ENCODE assay signal across 23 cellular contexts in the genomic region with DNA sequence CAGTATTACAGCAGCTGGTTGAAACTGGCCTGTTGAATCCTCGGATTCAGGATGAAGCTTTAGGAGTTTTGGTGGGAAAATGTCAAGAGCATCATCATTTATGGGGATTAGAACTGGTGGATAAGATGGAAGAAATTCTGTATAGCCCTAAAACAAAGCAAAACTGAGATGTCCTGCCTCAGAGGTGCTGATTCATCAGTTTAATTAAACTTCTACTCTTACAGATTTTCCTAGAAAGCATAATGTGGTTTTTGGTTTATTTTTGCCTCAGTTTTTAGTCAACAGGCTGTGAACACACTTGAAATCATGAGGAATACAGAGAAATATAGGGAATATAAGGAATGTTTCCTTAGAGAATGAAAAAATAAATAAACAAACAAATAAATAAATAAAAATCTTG.
DNase-seq lines count a peak whose midpoint lies in the region; ATAC-seq, FAIRE-seq and TF ChIP-seq lines count a peak whose summit lies in the region.
"Had no signal": no experiment of that assay in that cellular context is flagged by ENCODE, and none has a peak within 500 bp of the region (broad histone marks: within the 10 kb centered on the region; RNA-seq: fewer than 3 reads in every experiment).

No MANE protein-coding gene starts in this region.

- TF ChIP-seq CTCF in A549 (IDR thresholded peaks at IDR 0.05) (no peak), GM23338 (conservative IDR thresholded peaks at IDR 0.05; ENCODE audit: low read depth in 2 of 2) (no peak), K562 (IDR thresholded peaks at IDR 0.05 in 2 of 3, conservative IDR thresholded peaks at IDR 0.05 in 1 of 3; ENCODE audit: insufficient read depth in 2 of 3, low read depth in 1 of 3, low read length in 3 of 3) (no peak)

- no peak for TF ChIP-seq POLR2A in A549 (IDR thresholded peaks at IDR 0.05; ENCODE audit: low read length)
- no peak for TF ChIP-seq POLR2A in K562 (conservative IDR thresholded peaks at IDR 0.05)

- H3K36me3 ChIP-seq in GM23338 (ENCODE audit: insufficient read depth) = no peaks in the 10 kb centered on the region
- no peaks in the 10 kb centered on the region for H3K36me3 ChIP-seq in K562 (ENCODE audit: control insufficient read depth, insufficient read depth, low read length)
- H3K36me3 ChIP-seq in mesendoderm (ENCODE audit: control insufficient read depth, insufficient read depth, low read length) = no peaks in the 10 kb centered on the region
- H3K36me3 ChIP-seq: BLaER1 treated with 17β-estradiol and CSF1 and Interleukin-3, amounts not matched to agents 10 nM and 100 nM had no signal

- no peak overlapping the region for H2BK5ac ChIP-seq in mesendoderm (ENCODE audit: low read length)

- H2BK120ac ChIP-seq in mesendoderm (ENCODE audit: low read depth, low read length) = peak overlapping the region; percentile 35

- H3K18ac ChIP-seq in mesendoderm (ENCODE audit: low read length) = no peak overlapping the region

- no peaks in the 10 kb centered on the region for H3K9me1 ChIP-seq in K562 (ENCODE audit: control insufficient read depth, insufficient read depth, low read length)

- FAIRE-seq in A549 (lab: Jason Lieb, UNC) (no peak), K562 (lab: Jason Lieb, UNC) (no peak)
- FAIRE-seq: A204.1, D721Med, G401.6, GM12891, GM19239 had no signal

- no peaks in the 10 kb centered on the region for H3F3A ChIP-seq in GM23338 (replicated peaks; ENCODE audit: low read depth)

- H3K27me3 ChIP-seq in GM23338 (ENCODE audit: insufficient read depth) = no peaks in the 10 kb centered on the region
- no peaks in the 10 kb centered on the region for H3K27me3 ChIP-seq in K562 (ENCODE audit: control insufficient read depth in 2 of 2, insufficient read depth in 2 of 2, low read length in 2 of 2)
- H3K27me3 ChIP-seq in mesendoderm (ENCODE audit: insufficient read depth, low read length, poor library complexity) = no peaks in the 10 kb centered on the region
- H3K27me3 ChIP-seq: BLaER1 treated with 17β-estradiol and CSF1 and Interleukin-3, amounts not matched to agents 10 nM and 100 nM had no signal

- no peak overlapping the region for H3K4ac ChIP-seq in mesendoderm (ENCODE audit: low read depth, low read length)

- 0% methylated on average over 1 of the region's 1 CpG for WGBS in A549 (ENCODE audit: missing lambda C conversion rate)
- WGBS in K562 (ENCODE audit: insufficient coverage, low coverage, missing lambda C conversion rate) = 0% methylated on average over 1 of the region's 1 CpG
- WGBS in mesendoderm (ENCODE audit: extremely low coverage, insufficient coverage, low lambda C conversion rate) = no CpG with 5 or more reads among the region's 1 CpG

- H3K27me3 Mint-ChIP-seq in GM23338 (ENCODE audit: insufficient read depth, low read depth, poor library complexity) = peaks cover 3% of the 10 kb centered on the region
- H3K27me3 Mint-ChIP-seq: B cell; CD4-positive, alpha-beta T cell had no signal

- H4K20me1 ChIP-seq in GM23338 (replicated peaks; ENCODE audit: insufficient read depth) = no peaks in the 10 kb centered on the region
- no peaks in the 10 kb centered on the region for H4K20me1 ChIP-seq in K562 (replicated peaks; ENCODE audit: control insufficient read depth, insufficient read depth, low read length)
- H4K20me1 ChIP-seq: BLaER1 treated with 17β-estradiol and CSF1 and Interleukin-3, amounts not matched to agents 10 nM and 100 nM had no signal

- no peak overlapping the region for H3K9ac ChIP-seq in K562 (ENCODE audit: insufficient read depth in 1 of 2, low read depth in 2 of 2, low read length in 2 of 2)
- no peak overlapping the region for H3K9ac ChIP-seq in mesendoderm (ENCODE audit: low read length)
- H3K9ac ChIP-seq: BLaER1 treated with 17β-estradiol and CSF1 and Interleukin-3, amounts not matched to agents 10 nM and 100 nM had no signal

- H3K4me3 ChIP-seq in A549 (no peak overlapping the region), GM23338 (no peak overlapping the region), K562 (no peak overlapping the region), mesendoderm (ENCODE audit: low read length) (no peak overlapping the region)
- H3K4me3 ChIP-seq: BLaER1 treated with 17β-estradiol and CSF1 and Interleukin-3, amounts not matched to agents 10 nM and 100 nM had no signal

- no peak overlapping the region for H3K4me3 Mint-ChIP-seq in GM23338
- H3K4me3 Mint-ChIP-seq: B cell; CD4-positive, alpha-beta T cell; CD8-positive, alpha-beta T cell had no signal

- in situ Hi-C loops in K562 (cut with MboI) = no loop called here

- H2AFZ ChIP-seq in GM23338 (0 out of 2 replicates have a peak overlapping the region, but pooled peaks have one; percentile 21), K562 (ENCODE audit: low read depth, low read length) (no peak overlapping the region)

- H3K79me2 ChIP-seq in GM23338 (replicated peaks; ENCODE audit: insufficient read depth) (no peaks in the 10 kb centered on the region), K562 (ENCODE audit: control insufficient read depth, insufficient read depth, low read length) (no peaks in the 10 kb centered on the region), mesendoderm (ENCODE audit: control insufficient read depth, insufficient read depth, low read length) (no peaks in the 10 kb centered on the region)

- no peak for TF ChIP-seq EP300 in A549 (IDR thresholded peaks at IDR 0.05)
- TF ChIP-seq EP300 in K562 (IDR thresholded peaks at IDR 0.05; ENCODE audit: low read length) = no peak

- H3K4me2 ChIP-seq in A549 (no peak overlapping the region), GM23338 (no peak overlapping the region), K562 (ENCODE audit: insufficient read depth, low read length) (no peak overlapping the region), mesendoderm (ENCODE audit: low read length) (no peak overlapping the region)
- H3K4me2 ChIP-seq: BLaER1 treated with 17β-estradiol and CSF1 and Interleukin-3, amounts not matched to agents 10 nM and 100 nM had no signal

- H3K4me1 ChIP-seq in A549 = no peaks in the 10 kb centered on the region
- H3K4me1 ChIP-seq in GM23338 (ENCODE audit: insufficient read depth) = no peaks in the 10 kb centered on the region; the same call in 1 of the 2 replicates
- no peaks in the 10 kb centered on the region for H3K4me1 ChIP-seq in K562 (replicated peaks in 1 of 2; ENCODE audit: control insufficient read depth in 2 of 2, insufficient read depth in 2 of 2, low read length in 2 of 2)
- no peaks in the 10 kb centered on the region for H3K4me1 ChIP-seq in mesendoderm (ENCODE audit: control insufficient read depth, low read depth, low read length)
- H3K4me1 ChIP-seq: BLaER1 treated with 17β-estradiol and CSF1 and Interleukin-3, amounts not matched to agents 10 nM and 100 nM; Caco-2 had no signal

- DNase-seq in A549 (ENCODE audit: low read depth in 1 of 2, low spot score in 1 of 2) (no peak), GM23338 (ENCODE audit: low spot score) (no peak), K562 (ENCODE audit: extremely low read depth in 1 of 4, low spot score in 3 of 4) (no peak), mesendoderm (no peak), NCI-H1048 (lab: John Stamatoyannopoulos, UW) (no peak), UCSD-AML1 (lab: John Stamatoyannopoulos, UW; ENCODE audit: unreplicated experiment) (no peak)
- DNase-seq: 8988T; AML-193; Caco-2; Calu3; CD4-positive, alpha-beta T cell; CD8-positive, alpha-beta T cell; DMS79 treated with DMSO at 0.1 percent for 48 hours; GF-D8 had no signal

- intact Hi-C loops in K562 (cut with micrococcal nuclease) = no loop called here

- ATAC-seq in A549 (no peak), GM23338 (no peak), K562 (no peak), HG03045 (IDR thresholded peaks at IDR 0.05; ENCODE audit: unreplicated experiment) (no peak)
- ATAC-seq: CD8-positive, alpha-beta T cell had no signal

- no peak overlapping the region for H4K5ac ChIP-seq in mesendoderm (ENCODE audit: low read length)

- no peak overlapping the region for H3K27ac Mint-ChIP-seq in GM23338
- H3K27ac Mint-ChIP-seq: B cell; CD4-positive, alpha-beta T cell; CD8-positive, alpha-beta T cell had no signal

- POLR2A ChIA-PET in A549 (lab: Yijun Ruan, JAX) (no interaction called here), K562 (lab: Yijun Ruan, JAX) (interaction anchor here (0.6 kb wide), 1 partner anchor 319 kb away, joined by 3 read pairs; no protein-coding TSS in a partner anchor)

- CTCF ChIA-PET in A549 (lab: Yijun Ruan, JAX) (no interaction called here), K562 (lab: Yijun Ruan, JAX; ENCODE audit: low intra/inter-chr PET ratio) (no interaction called here)

- no peaks in the 10 kb centered on the region for H3K9me2 ChIP-seq in GM23338 (ENCODE audit: insufficient read depth)

- no peak overlapping the region for H2AK5ac ChIP-seq in mesendoderm (ENCODE audit: low read length)

- no peak overlapping the region for H3K23ac ChIP-seq in mesendoderm (ENCODE audit: low read length)

- peaks cover 15% of the 10 kb centered on the region for H3K4me1 Mint-ChIP-seq in GM23338
- H3K4me1 Mint-ChIP-seq: B cell had no signal

- H3K9me3 Mint-ChIP-seq in GM23338 = peaks cover 11% of the 10 kb centered on the region; the same call in 2 of the 3 replicates
- H3K9me3 Mint-ChIP-seq: CD4-positive, alpha-beta T cell; CD8-positive, alpha-beta T cell had no signal

- no peak for TF ChIP-seq RAD21 in A549 (conservative IDR thresholded peaks at IDR 0.05 in 1 of 2, IDR thresholded peaks at IDR 0.05 in 1 of 2)
- no peak for TF ChIP-seq RAD21 in K562 (CRISPR knock-in tag; conservative IDR thresholded peaks at IDR 0.05 in 1 of 2, IDR thresholded peaks at IDR 0.05 in 1 of 2)

- H3K9me3 ChIP-seq in A549 (no peaks in the 10 kb centered on the region), K562 (replicated peaks; ENCODE audit: control insufficient read depth, insufficient read depth, low read depth, low read length) (no peaks in the 10 kb centered on the region)
- H3K9me3 ChIP-seq: BLaER1 treated with 17β-estradiol and CSF1 and Interleukin-3, amounts not matched to agents 10 nM and 100 nM; Caco-2 had no signal

- H2BK15ac ChIP-seq in mesendoderm (replicated peaks; ENCODE audit: low read depth) = no peak overlapping the region

- H3K56ac ChIP-seq in mesendoderm (ENCODE audit: low read length) = no peak overlapping the region

- no peak overlapping the region for H4K8ac ChIP-seq in mesendoderm (ENCODE audit: low read depth, low read length)

- H3K79me1 ChIP-seq in mesendoderm (ENCODE audit: low read length) = no peaks in the 10 kb centered on the region

- peaks cover 9% of the 10 kb centered on the region; the same call in 1 of the 3 replicates for H3K36me3 Mint-ChIP-seq in GM23338 (ENCODE audit: low read depth)
- H3K36me3 Mint-ChIP-seq: CD8-positive, alpha-beta T cell had no signal

- no peak overlapping the region for H3K27ac ChIP-seq in A549
- H3K27ac ChIP-seq in GM23338 (ENCODE audit: low read depth) = no peak overlapping the region
- no peak overlapping the region for H3K27ac ChIP-seq in K562 (ENCODE audit: extremely low read depth, low read depth, low read length)
- no peak overlapping the region for H3K27ac ChIP-seq in mesendoderm (ENCODE audit: low read depth, low read length)
- H3K27ac ChIP-seq: BLaER1 treated with 17β-estradiol and CSF1 and Interleukin-3, amounts not matched to agents 10 nM and 100 nM; C4-2B had no signal

- no TSS peak for BruUV-seq in K562 (replicated peaks; lab: Mats Ljungman, UMichigan)

TF ChIP-seq in A549, 52 proteins besides CTCF, POLR2A, EP300 and RAD21 (continues in another document):
- peak; percentile 45 for TF ChIP-seq MAFK (IDR thresholded peaks at IDR 0.05; ENCODE audit: partially characterized antibody)

TF ChIP-seq in GM23338, 12 proteins besides CTCF, POLR2A, EP300 and RAD21 (continues in another document):
- TF ChIP-seq STAT1 (IDR thresholded peaks at IDR 0.05; ENCODE audit: unreplicated experiment) = no peak

Comparison
In these comparisons a context has a peak if more than half of its experiments do, and no peak if none do; other contexts are left out.
1. Of the 35 proteins assayed by ChIP-seq in both K562 and A549: peak only in K562: none; only in A549: MAFK; in both: none; in neither: 34.